Comparison of ENCODE assay signal across 2 cellular contexts in the genomic region with DNA sequence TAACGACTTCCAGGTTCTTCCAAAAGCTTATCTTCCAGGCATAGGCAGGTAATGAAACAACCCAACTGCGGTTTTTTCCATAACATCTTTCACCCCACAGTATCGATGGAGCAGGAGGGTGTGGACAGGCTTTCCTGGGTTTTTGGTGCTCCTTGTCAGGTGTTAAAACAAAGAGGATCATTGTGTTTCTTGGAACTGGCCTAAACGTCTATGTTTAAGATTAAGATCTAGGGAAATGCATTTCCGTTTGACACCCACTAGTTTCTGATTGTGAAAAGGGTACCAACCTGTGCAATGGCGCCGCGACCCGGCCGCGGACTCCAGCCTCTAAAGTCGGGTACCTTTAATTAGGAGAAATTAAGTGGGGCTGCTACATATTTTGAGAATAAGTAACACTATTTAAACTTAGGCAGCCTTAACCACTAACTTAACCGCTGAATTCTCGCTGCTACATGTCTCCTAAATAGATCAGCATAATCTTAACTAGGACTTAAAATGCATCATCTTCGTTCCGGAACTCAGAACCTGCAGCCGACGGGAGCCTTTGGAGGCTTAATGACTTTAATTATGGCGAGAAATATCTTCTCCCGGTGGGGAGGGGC.
TF ChIP-seq lines count a peak whose summit lies in the region.

No MANE protein-coding gene starts in this region.

TF ChIP-seq in K562, 482 proteins besides CTCF, POLR2A, EP300 and RAD21:
- TF ChIP-seq DPF2 (IDR thresholded peaks at IDR 0.05) (0 out of 2 replicates have a peak, but pooled peaks have one; percentile 14), ZNF551 (CRISPR knock-in tag; IDR thresholded peaks at IDR 0.05) (no peak), ATF1 (CRISPR knock-in tag; IDR thresholded peaks at IDR 0.05) (no peak), ATF1 (tag; IDR thresholded peaks at IDR 0.05) (0 out of 2 replicates have a peak, but pooled peaks have one; percentile 11), ZNF41 (CRISPR knock-in tag; conservative IDR thresholded peaks at IDR 0.05) (no peak), BRD4 (IDR thresholded peaks at IDR 0.05) (no peak), ZNF277 (CRISPR knock-in tag; IDR thresholded peaks at IDR 0.05; ENCODE audit: borderline replicate concordance) (no peak), PHF8 (IDR thresholded peaks at IDR 0.05; ENCODE audit: borderline replicate concordance, low read length) (peak; percentile 22; the same call in 1 of the 2 replicates), ETV1 (tag; conservative IDR thresholded peaks at IDR 0.05; ENCODE audit: low read depth) (peak; percentile 46), GABPA (tag; conservative IDR thresholded peaks at IDR 0.05; ENCODE audit: low read depth) (peak; percentile 31; the same call in 1 of the 2 replicates), ARID1B (IDR thresholded peaks at IDR 0.05) (peak; percentile 47), HINFP (tag; conservative IDR thresholded peaks at IDR 0.05; ENCODE audit: low read depth) (no peak), ZBTB8A (IDR thresholded peaks at IDR 0.05; ENCODE audit: partially characterized antibody) (no peak), SOX6 (IDR thresholded peaks at IDR 0.05) (0 out of 2 replicates have a peak, but pooled peaks have one; percentile 11), MCM3 (IDR thresholded peaks at IDR 0.05) (no peak), CTBP1 (IDR thresholded peaks at IDR 0.05; ENCODE audit: borderline replicate concordance) (peak; percentile 51; the same call in 1 of the 2 replicates), RBBP5 (IDR thresholded peaks at IDR 0.05; ENCODE audit: borderline replicate concordance, insufficient read depth, low read length, poor library complexity, severe bottlenecking) (peak; percentile 13), SMARCA4 (IDR thresholded peaks at IDR 0.05) (no peak), SMARCE1 (IDR thresholded peaks at IDR 0.05) (peak; percentile 23; the same call in 1 of the 2 replicates), ZEB2 (IDR thresholded peaks at IDR 0.05) (peak; percentile 63; the same call in 1 of the 2 replicates), CBFA2T3 (IDR thresholded peaks at IDR 0.05) (0 out of 2 replicates have a peak, but pooled peaks have one; percentile 9)
- TF ChIP-seq, protein P1, sequence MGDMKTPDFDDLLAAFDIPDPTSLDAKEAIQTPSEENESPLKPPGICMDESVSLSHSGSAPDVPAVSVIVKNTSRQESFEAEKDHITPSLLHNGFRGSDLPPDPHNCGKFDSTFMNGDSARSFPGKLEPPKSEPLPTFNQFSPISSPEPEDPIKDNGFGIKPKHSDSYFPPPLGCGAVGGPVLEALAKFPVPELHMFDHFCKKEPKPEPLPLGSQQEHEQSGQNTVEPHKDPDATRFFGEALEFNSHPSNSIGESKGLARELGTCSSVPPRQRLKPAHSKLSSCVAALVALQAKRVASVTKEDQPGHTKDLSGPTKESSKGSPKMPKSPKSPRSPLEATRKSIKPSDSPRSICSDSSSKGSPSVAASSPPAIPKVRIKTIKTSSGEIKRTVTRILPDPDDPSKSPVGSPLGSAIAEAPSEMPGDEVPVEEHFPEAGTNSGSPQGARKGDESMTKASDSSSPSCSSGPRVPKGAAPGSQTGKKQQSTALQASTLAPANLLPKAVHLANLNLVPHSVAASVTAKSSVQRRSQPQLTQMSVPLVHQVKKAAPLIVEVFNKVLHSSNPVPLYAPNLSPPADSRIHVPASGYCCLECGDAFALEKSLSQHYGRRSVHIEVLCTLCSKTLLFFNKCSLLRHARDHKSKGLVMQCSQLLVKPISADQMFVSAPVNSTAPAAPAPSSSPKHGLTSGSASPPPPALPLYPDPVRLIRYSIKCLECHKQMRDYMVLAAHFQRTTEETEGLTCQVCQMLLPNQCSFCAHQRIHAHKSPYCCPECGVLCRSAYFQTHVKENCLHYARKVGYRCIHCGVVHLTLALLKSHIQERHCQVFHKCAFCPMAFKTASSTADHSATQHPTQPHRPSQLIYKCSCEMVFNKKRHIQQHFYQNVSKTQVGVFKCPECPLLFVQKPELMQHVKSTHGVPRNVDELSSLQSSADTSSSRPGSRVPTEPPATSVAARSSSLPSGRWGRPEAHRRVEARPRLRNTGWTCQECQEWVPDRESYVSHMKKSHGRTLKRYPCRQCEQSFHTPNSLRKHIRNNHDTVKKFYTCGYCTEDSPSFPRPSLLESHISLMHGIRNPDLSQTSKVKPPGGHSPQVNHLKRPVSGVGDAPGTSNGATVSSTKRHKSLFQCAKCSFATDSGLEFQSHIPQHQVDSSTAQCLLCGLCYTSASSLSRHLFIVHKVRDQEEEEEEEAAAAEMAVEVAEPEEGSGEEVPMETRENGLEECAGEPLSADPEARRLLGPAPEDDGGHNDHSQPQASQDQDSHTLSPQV (IDR thresholded peaks at IDR 0.05), result peak; percentile 15; the same call in 1 of the 2 replicates
- TF ChIP-seq, protein P2, sequence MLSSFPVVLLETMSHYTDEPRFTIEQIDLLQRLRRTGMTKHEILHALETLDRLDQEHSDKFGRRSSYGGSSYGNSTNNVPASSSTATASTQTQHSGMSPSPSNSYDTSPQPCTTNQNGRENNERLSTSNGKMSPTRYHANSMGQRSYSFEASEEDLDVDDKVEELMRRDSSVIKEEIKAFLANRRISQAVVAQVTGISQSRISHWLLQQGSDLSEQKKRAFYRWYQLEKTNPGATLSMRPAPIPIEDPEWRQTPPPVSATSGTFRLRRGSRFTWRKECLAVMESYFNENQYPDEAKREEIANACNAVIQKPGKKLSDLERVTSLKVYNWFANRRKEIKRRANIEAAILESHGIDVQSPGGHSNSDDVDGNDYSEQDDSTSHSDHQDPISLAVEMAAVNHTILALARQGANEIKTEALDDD (IDR thresholded peaks at IDR 0.05), result peak; percentile 77
TF ChIP-seq in K562: peak in this region for 14.

TF ChIP-seq in HepG2, 621 proteins besides CTCF, POLR2A, EP300 and RAD21 (continues in another document):
- TF ChIP-seq BRD4 (CRISPR knock-in tag; IDR thresholded peaks at IDR 0.05), result no peak
- TF ChIP-seq GATAD2A (CRISPR knock-in tag; IDR thresholded peaks at IDR 0.05), result 0 out of 2 replicates have a peak, but pooled peaks have one; percentile 9
- TF ChIP-seq IRF2 (CRISPR knock-in tag; IDR thresholded peaks at IDR 0.05), result no peak
- TF ChIP-seq PPARG (CRISPR knock-in tag; conservative IDR thresholded peaks at IDR 0.05), result peak; percentile 39; the same call in 1 of the 2 replicates
- peak; percentile 31; the same call in 1 of the 2 replicates for TF ChIP-seq FOXA3 (CRISPR knock-in tag; IDR thresholded peaks at IDR 0.05)
- TF ChIP-seq MLLT10 (CRISPR knock-in tag; IDR thresholded peaks at IDR 0.05), result no peak
- peak; percentile 49 for TF ChIP-seq YY1 (IDR thresholded peaks at IDR 0.05; ENCODE audit: insufficient read depth, insufficient replicate concordance, low read depth, low read length)
- TF ChIP-seq TBX3 (IDR thresholded peaks at IDR 0.05; ENCODE audit: borderline replicate concordance), result 0 out of 2 replicates have a peak, but pooled peaks have one; percentile 0
- TF ChIP-seq, protein P3, sequence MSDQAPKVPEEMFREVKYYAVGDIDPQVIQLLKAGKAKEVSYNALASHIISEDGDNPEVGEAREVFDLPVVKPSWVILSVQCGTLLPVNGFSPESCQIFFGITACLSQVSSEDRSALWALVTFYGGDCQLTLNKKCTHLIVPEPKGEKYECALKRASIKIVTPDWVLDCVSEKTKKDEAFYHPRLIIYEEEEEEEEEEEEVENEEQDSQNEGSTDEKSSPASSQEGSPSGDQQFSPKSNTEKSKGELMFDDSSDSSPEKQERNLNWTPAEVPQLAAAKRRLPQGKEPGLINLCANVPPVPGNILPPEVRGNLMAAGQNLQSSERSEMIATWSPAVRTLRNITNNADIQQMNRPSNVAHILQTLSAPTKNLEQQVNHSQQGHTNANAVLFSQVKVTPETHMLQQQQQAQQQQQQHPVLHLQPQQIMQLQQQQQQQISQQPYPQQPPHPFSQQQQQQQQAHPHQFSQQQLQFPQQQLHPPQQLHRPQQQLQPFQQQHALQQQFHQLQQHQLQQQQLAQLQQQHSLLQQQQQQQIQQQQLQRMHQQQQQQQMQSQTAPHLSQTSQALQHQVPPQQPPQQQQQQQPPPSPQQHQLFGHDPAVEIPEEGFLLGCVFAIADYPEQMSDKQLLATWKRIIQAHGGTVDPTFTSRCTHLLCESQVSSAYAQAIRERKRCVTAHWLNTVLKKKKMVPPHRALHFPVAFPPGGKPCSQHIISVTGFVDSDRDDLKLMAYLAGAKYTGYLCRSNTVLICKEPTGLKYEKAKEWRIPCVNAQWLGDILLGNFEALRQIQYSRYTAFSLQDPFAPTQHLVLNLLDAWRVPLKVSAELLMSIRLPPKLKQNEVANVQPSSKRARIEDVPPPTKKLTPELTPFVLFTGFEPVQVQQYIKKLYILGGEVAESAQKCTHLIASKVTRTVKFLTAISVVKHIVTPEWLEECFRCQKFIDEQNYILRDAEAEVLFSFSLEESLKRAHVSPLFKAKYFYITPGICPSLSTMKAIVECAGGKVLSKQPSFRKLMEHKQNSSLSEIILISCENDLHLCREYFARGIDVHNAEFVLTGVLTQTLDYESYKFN (CRISPR knock-in tag; conservative IDR thresholded peaks at IDR 0.05), result 0 out of 2 replicates have a peak, but pooled peaks have one; percentile 25
- TF ChIP-seq NFIC (IDR thresholded peaks at IDR 0.05; ENCODE audit: low read length), result 0 out of 2 replicates have a peak, but pooled peaks have one; percentile 27
- TF ChIP-seq ZNF136 (CRISPR knock-in tag; IDR thresholded peaks at IDR 0.05; ENCODE audit: low read depth), result no peak
- TF ChIP-seq MEIS2 (CRISPR knock-in tag; IDR thresholded peaks at IDR 0.05), result peak; percentile 33; the same call in 1 of the 2 replicates
- TF ChIP-seq ZNF768 (CRISPR knock-in tag; IDR thresholded peaks at IDR 0.05), result no peak
- TF ChIP-seq HOXA9 (CRISPR knock-in tag; IDR thresholded peaks at IDR 0.05; ENCODE audit: borderline replicate concordance), result no peak
- TF ChIP-seq PHF20 (CRISPR knock-in tag; IDR thresholded peaks at IDR 0.05), result no peak
- TF ChIP-seq, protein P4, sequence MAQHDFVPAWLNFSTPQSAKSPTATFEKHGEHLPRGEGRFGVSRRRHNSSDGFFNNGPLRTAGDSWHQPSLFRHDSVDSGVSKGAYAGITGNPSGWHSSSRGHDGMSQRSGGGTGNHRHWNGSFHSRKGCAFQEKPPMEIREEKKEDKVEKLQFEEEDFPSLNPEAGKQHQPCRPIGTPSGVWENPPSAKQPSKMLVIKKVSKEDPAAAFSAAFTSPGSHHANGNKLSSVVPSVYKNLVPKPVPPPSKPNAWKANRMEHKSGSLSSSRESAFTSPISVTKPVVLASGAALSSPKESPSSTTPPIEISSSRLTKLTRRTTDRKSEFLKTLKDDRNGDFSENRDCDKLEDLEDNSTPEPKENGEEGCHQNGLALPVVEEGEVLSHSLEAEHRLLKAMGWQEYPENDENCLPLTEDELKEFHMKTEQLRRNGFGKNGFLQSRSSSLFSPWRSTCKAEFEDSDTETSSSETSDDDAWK (CRISPR knock-in tag; IDR thresholded peaks at IDR 0.05), result no peak
- no peak for TF ChIP-seq SNAPC5 (CRISPR knock-in tag; IDR thresholded peaks at IDR 0.05; ENCODE audit: borderline replicate concordance)
- no peak for TF ChIP-seq TRAFD1 (CRISPR knock-in tag; IDR thresholded peaks at IDR 0.05; ENCODE audit: borderline replicate concordance)
- TF ChIP-seq NR2F6 (IDR thresholded peaks at IDR 0.05), result 0 out of 2 replicates have a peak, but pooled peaks have one; percentile 23
- peak; percentile 40; the same call in 1 of the 2 replicates for TF ChIP-seq NR2F6 (CRISPR knock-in tag; IDR thresholded peaks at IDR 0.05)
- no peak for TF ChIP-seq ZNF580 (CRISPR knock-in tag; IDR thresholded peaks at IDR 0.05; ENCODE audit: borderline replicate concordance, low read depth)
- 0 out of 2 replicates have a peak, but pooled peaks have one; percentile 24 for TF ChIP-seq ZSCAN30 (CRISPR knock-in tag; IDR thresholded peaks at IDR 0.05)
- TF ChIP-seq PAX8 (CRISPR knock-in tag; IDR thresholded peaks at IDR 0.05; ENCODE audit: borderline replicate concordance), result no peak
- 0 out of 2 replicates have a peak, but pooled peaks have one; percentile 52 for TF ChIP-seq SP140L (CRISPR knock-in tag; IDR thresholded peaks at IDR 0.05; ENCODE audit: borderline replicate concordance)
- 0 out of 2 replicates have a peak, but pooled peaks have one; percentile 9 for TF ChIP-seq RARA (CRISPR knock-in tag; IDR thresholded peaks at IDR 0.05)
- 0 out of 2 replicates have a peak, but pooled peaks have one; percentile 14 for TF ChIP-seq ZNF629 (CRISPR knock-in tag; conservative IDR thresholded peaks at IDR 0.05)
- TF ChIP-seq SIX4 (CRISPR knock-in tag; IDR thresholded peaks at IDR 0.05), result peak; percentile 17; the same call in 1 of the 2 replicates
- TF ChIP-seq, protein P5, sequence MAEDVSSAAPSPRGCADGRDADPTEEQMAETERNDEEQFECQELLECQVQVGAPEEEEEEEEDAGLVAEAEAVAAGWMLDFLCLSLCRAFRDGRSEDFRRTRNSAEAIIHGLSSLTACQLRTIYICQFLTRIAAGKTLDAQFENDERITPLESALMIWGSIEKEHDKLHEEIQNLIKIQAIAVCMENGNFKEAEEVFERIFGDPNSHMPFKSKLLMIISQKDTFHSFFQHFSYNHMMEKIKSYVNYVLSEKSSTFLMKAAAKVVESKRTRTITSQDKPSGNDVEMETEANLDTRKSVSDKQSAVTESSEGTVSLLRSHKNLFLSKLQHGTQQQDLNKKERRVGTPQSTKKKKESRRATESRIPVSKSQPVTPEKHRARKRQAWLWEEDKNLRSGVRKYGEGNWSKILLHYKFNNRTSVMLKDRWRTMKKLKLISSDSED (CRISPR knock-in tag; IDR thresholded peaks at IDR 0.05), result no peak
- no peak for TF ChIP-seq SOX13 (IDR thresholded peaks at IDR 0.05)
- TF ChIP-seq SOX13 (CRISPR knock-in tag; conservative IDR thresholded peaks at IDR 0.05 in 1 of 2, IDR thresholded peaks at IDR 0.05 in 1 of 2), result peak in 1 of 2 experiments; percentile 47; a peak in 2 of 4 replicates
- TF ChIP-seq HNF4G (IDR thresholded peaks at IDR 0.05; ENCODE audit: borderline replicate concordance, low read depth, low read length), result 0 out of 2 replicates have a peak, but pooled peaks have one; percentile 7
- TF ChIP-seq HNF4G (CRISPR knock-in tag; IDR thresholded peaks at IDR 0.05; ENCODE audit: borderline replicate concordance, low read depth), result no peak
- no peak for TF ChIP-seq IRF1 (CRISPR knock-in tag; IDR thresholded peaks at IDR 0.05; ENCODE audit: low read depth)
- TF ChIP-seq ZSCAN20 (CRISPR knock-in tag; IDR thresholded peaks at IDR 0.05; ENCODE audit: borderline replicate concordance), result 0 out of 2 replicates have a peak, but pooled peaks have one; percentile 61
